In genomic region chr21:45147473-45148315, GRCh38 we compare ENCODE assay signal across 22 cellular contexts.
DNase-seq lines count a peak whose midpoint lies in the region; ATAC-seq lines count a peak whose summit lies in the region.
"Had no signal": no experiment of that assay in that cellular context is flagged by ENCODE, and none has a peak within 500 bp of the region (broad histone marks: within the 10 kb centered on the region; RNA-seq: fewer than 3 reads in every experiment).

No MANE protein-coding gene starts in this region.

- H3K4me1 Mint-ChIP-seq in activated CD8-positive, alpha-beta memory T cell treated with anti-CD3 and anti-CD28 coated beads, Interleukin-2, amount 10 ng/mL, durations not matched to agents 7 days and 5 days: peaks cover 23% of the 10 kb centered on the region
- H3K4me1 Mint-ChIP-seq in stimulated activated naive B cell treated with anti-CD40 and anti-IgM and Interleukin-4, amounts not matched to agents 10 μg/mL and 1 μg/mL and 100 μg/mL, for 72 hours: peaks cover 21 to 47% of the 10 kb centered on the region in 2 donors
- H3K4me1 Mint-ChIP-seq in naive thymus-derived CD4-positive, alpha-beta T cell: peaks cover 13 to 26% (median 20%) of the 10 kb centered on the region in 7 donors

- H2BK12ac ChIP-seq in mesenchymal stem cell (ENCODE audit: low read length in 2 of 2): no peak overlapping the region

- peaks cover 10% of the 10 kb centered on the region for H3K4me1 ChIP-seq in mesenchymal stem cell (ENCODE audit: control insufficient read depth, insufficient read depth, low read depth, low read length)
- H3K4me1 ChIP-seq in naive thymus-derived CD4-positive, alpha-beta T cell (ENCODE audit: control insufficient read depth in 2 of 2, insufficient read depth in 2 of 2, low read length in 2 of 2): peaks cover 4% of the 10 kb centered on the region in 2 donors
- H3K4me1 ChIP-seq: HAP-1 had no signal

- peaks cover 0 to 20% of the 10 kb centered on the region in 2 experiments for H3K27me3 ChIP-seq in mesenchymal stem cell (ENCODE audit: control insufficient read depth in 1 of 2, insufficient read depth in 1 of 2, low read length in 2 of 2)
- no peaks in the 10 kb centered on the region for H3K27me3 ChIP-seq in naive thymus-derived CD4-positive, alpha-beta T cell (ENCODE audit: control insufficient read depth in 2 of 2, insufficient read depth in 2 of 2, low read length in 2 of 2)
- H3K27me3 ChIP-seq: heart right ventricle had no signal

- no peak overlapping the region for H3K4me3 ChIP-seq in mesenchymal stem cell (ENCODE audit: insufficient read depth in 1 of 2, low read depth in 1 of 2, low read length in 2 of 2)
- no peak overlapping the region for H3K4me3 ChIP-seq in naive thymus-derived CD4-positive, alpha-beta T cell (ENCODE audit: low read length)
- H3K4me3 ChIP-seq: HAP-1, heart right ventricle had no signal

- no peak overlapping the region for H3K18ac ChIP-seq in mesenchymal stem cell (ENCODE audit: low read depth in 1 of 2, low read length in 2 of 2)

- H2AFZ ChIP-seq in mesenchymal stem cell (ENCODE audit: low read depth, low read length): no peak overlapping the region

- no peaks in the 10 kb centered on the region for H3K36me3 Mint-ChIP-seq in activated CD8-positive, alpha-beta memory T cell treated with anti-CD3 and anti-CD28 coated beads, Interleukin-2, amount 10 ng/mL, durations not matched to agents 7 days and 5 days
- H3K36me3 Mint-ChIP-seq in stimulated activated naive B cell treated with anti-CD40 and anti-IgM and Interleukin-4, amounts not matched to agents 10 μg/mL and 1 μg/mL and 100 μg/mL, for 72 hours: peaks cover 40 to 65% of the 10 kb centered on the region in 2 donors
- peaks cover 3 to 21% (median 14%) of the 10 kb centered on the region in 5 donors for H3K36me3 Mint-ChIP-seq in naive thymus-derived CD4-positive, alpha-beta T cell

- no peak overlapping the region for H3K14ac ChIP-seq in mesenchymal stem cell (ENCODE audit: low read length in 2 of 2)

- peak overlapping the region; percentile 43 for H4K91ac ChIP-seq in mesenchymal stem cell (ENCODE audit: low read length)

- POLR2A ChIA-PET in naive thymus-derived CD4-positive, alpha-beta T cell (lab: Charles Lee): interaction anchor here (1.2 kb wide), 1 partner anchor 16 kb away, joined by 3 read pairs; no protein-coding TSS in a partner anchor

- H2AK5ac ChIP-seq in mesenchymal stem cell (ENCODE audit: low read length, severe bottlenecking): no peak overlapping the region

- no peak overlapping the region for H3K27ac ChIP-seq in mesenchymal stem cell (ENCODE audit: low read length, poor library complexity, severe bottlenecking)
- no peak overlapping the region for H3K27ac ChIP-seq in naive thymus-derived CD4-positive, alpha-beta T cell (ENCODE audit: low read depth, low read length)
- H3K27ac ChIP-seq: heart right ventricle, VCaP had no signal

- H3K79me1 ChIP-seq in mesenchymal stem cell (replicated peaks; ENCODE audit: low read length, poor library complexity, severe bottlenecking): peaks cover 3% of the 10 kb centered on the region

- H3K36me3 ChIP-seq in mesenchymal stem cell (ENCODE audit: control insufficient read depth in 1 of 2, insufficient read depth in 2 of 2, low read depth in 1 of 2, low read length in 2 of 2): peaks cover 0 to 17% of the 10 kb centered on the region in 2 experiments
- peaks cover 0 to 33% (median 0%) of the 10 kb centered on the region in 3 experiments for H3K36me3 ChIP-seq in naive thymus-derived CD4-positive, alpha-beta T cell (ENCODE audit: control insufficient read depth in 2 of 3, insufficient read depth in 3 of 3, low read length in 3 of 3)
- H3K36me3 ChIP-seq: HAP-1 had no signal

- H3K23ac ChIP-seq in mesenchymal stem cell (ENCODE audit: low read length in 2 of 2): no peak overlapping the region

- no peak overlapping the region for H4K8ac ChIP-seq in mesenchymal stem cell (ENCODE audit: low read length)

- no peak overlapping the region for H3K27ac Mint-ChIP-seq in activated CD8-positive, alpha-beta memory T cell treated with anti-CD3 and anti-CD28 coated beads, Interleukin-2, amount 10 ng/mL, durations not matched to agents 7 days and 5 days
- H3K27ac Mint-ChIP-seq in stimulated activated naive B cell treated with anti-CD40 and anti-IgM and Interleukin-4, amounts not matched to agents 10 μg/mL and 1 μg/mL and 100 μg/mL, for 72 hours: peak overlapping the region; percentile 63
- H3K27ac Mint-ChIP-seq in naive thymus-derived CD4-positive, alpha-beta T cell: no peak overlapping the region
- H3K27ac Mint-ChIP-seq: activated naive CD8-positive, alpha-beta T cell treated with anti-CD3 and anti-CD28 coated beads, Interleukin-2, amount 50 U/mL, for 24 hours; B cell; T-helper 2 cell treated with Interferon-gamma antibody and Interleukin-4, amounts not matched to agents 5 μg/mL and 100 μg/mL, for 36 hours had no signal

- no peak overlapping the region for H3K4me2 ChIP-seq in mesenchymal stem cell (ENCODE audit: low read length, poor library complexity, severe bottlenecking)

- intact Hi-C loops in naive thymus-derived CD4-positive, alpha-beta T cell (cut with micrococcal nuclease): no loop called here

- no peaks in the 10 kb centered on the region for H3K9me3 Mint-ChIP-seq in activated CD8-positive, alpha-beta memory T cell treated with anti-CD3 and anti-CD28 coated beads, Interleukin-2, amount 10 ng/mL, durations not matched to agents 7 days and 5 days (ENCODE audit: low read depth)
- H3K9me3 Mint-ChIP-seq in stimulated activated naive B cell treated with anti-CD40 and anti-IgM and Interleukin-4, amounts not matched to agents 10 μg/mL and 1 μg/mL and 100 μg/mL, for 72 hours: no peaks in the 10 kb centered on the region
- no peaks in the 10 kb centered on the region for H3K9me3 Mint-ChIP-seq in naive thymus-derived CD4-positive, alpha-beta T cell
- H3K9me3 Mint-ChIP-seq: activated naive CD8-positive, alpha-beta T cell treated with anti-CD3 and anti-CD28 coated beads, Interleukin-2, amount 50 U/mL, for 24 hours; brain; naive thymus-derived CD8-positive, alpha-beta T cell; T-helper 2 cell treated with Interferon-gamma antibody and Interleukin-4, amounts not matched to agents 5 μg/mL and 100 μg/mL, for 36 hours had no signal

- DNase-seq in activated CD8-positive, alpha-beta memory T cell treated with anti-CD3 and anti-CD28 coated beads, Interleukin-2, amount 10 ng/mL, durations not matched to agents 7 days and 5 days: peak; percentile 36
- no peak for DNase-seq in activated CD8-positive, alpha-beta memory T cell treated with anti-CD3 and anti-CD28 coated beads, Interleukin-2, amount 50 U/mL, for 48 hours
- peak; percentile 96 for DNase-seq in NCI-H2171 treated with DMSO at 0.1 percent for 48 hours (lab: John Stamatoyannopoulos, UW)
- no peak for DNase-seq in mesenchymal stem cell
- DNase-seq in stimulated activated naive B cell treated with anti-CD40 and anti-IgM and Interleukin-4, amounts not matched to agents 10 μg/mL and 1 μg/mL and 100 μg/mL, for 72 hours: no peak
- no peak for DNase-seq in naive thymus-derived CD4-positive, alpha-beta T cell
- DNase-seq: activated CD4-positive, alpha-beta T cell treated with anti-CD3 and anti-CD28 coated beads, Interleukin-2, amount 50 U/mL, for 1 hour; activated gamma-delta T cell treated with Interleukin-2 at 50 U/mL for 16 hours; activated naive CD8-positive, alpha-beta T cell treated with anti-CD3 and anti-CD28 coated beads, Interleukin-2, amount 50 U/mL, for 24 hours; DMS79; heart right ventricle; Karpas-422; naive thymus-derived CD8-positive, alpha-beta T cell; NCI-H1694; NCI-H2227 treated with DMSO at 0.1 percent for 48 hours had no signal

- no peak for ATAC-seq in activated CD8-positive, alpha-beta memory T cell treated with anti-CD3 and anti-CD28 coated beads, Interleukin-2, amount 10 ng/mL, durations not matched to agents 7 days and 5 days
- no peak for ATAC-seq in stimulated activated naive B cell treated with anti-CD40 and anti-IgM and Interleukin-4, amounts not matched to agents 10 μg/mL and 1 μg/mL and 100 μg/mL, for 72 hours (replicated peaks)
- no peak for ATAC-seq in GM18867 (IDR thresholded peaks at IDR 0.05; ENCODE audit: unreplicated experiment)
- ATAC-seq in HG03025 (IDR thresholded peaks at IDR 0.05; ENCODE audit: low FRiP score, unreplicated experiment): no peak
- no peak for ATAC-seq in naive thymus-derived CD4-positive, alpha-beta T cell
- ATAC-seq: activated naive CD8-positive, alpha-beta T cell treated with anti-CD3 and anti-CD28 coated beads, Interleukin-2, amount 50 U/mL, for 24 hours; heart right ventricle; naive thymus-derived CD8-positive, alpha-beta T cell had no signal

- 88% methylated on average over 29 of the region's 30 CpGs for WGBS in mesenchymal stem cell

- CTCF ChIA-PET in activated CD8-positive, alpha-beta memory T cell treated with anti-CD3 and anti-CD28 coated beads, Interleukin-2, amount 10 ng/mL, durations not matched to agents 7 days and 5 days (lab: Charles Lee): interaction anchor here (0.9 to 4.5 kb wide), 4 partner anchors 7 to 161 kb away, joined by 3 to 23 read pairs (median 4); no protein-coding TSS in a partner anchor
- CTCF ChIA-PET in naive thymus-derived CD4-positive, alpha-beta T cell (lab: Charles Lee): interaction anchor here (1.4 to 2.8 kb wide), 2 partner anchors 9 to 11 kb away, joined by 4 to 13 read pairs; no protein-coding TSS in a partner anchor

- H3K9me3 ChIP-seq in mesenchymal stem cell (ENCODE audit: control insufficient read depth, low read length): no peaks in the 10 kb centered on the region
- H3K9me3 ChIP-seq in naive thymus-derived CD4-positive, alpha-beta T cell (ENCODE audit: control insufficient read depth in 2 of 3, low read length in 3 of 3): no peaks in the 10 kb centered on the region
- H3K9me3 ChIP-seq: HAP-1, heart right ventricle had no signal

- H3K27me3 Mint-ChIP-seq in activated CD8-positive, alpha-beta memory T cell treated with anti-CD3 and anti-CD28 coated beads, Interleukin-2, amount 10 ng/mL, durations not matched to agents 7 days and 5 days: no peaks in the 10 kb centered on the region
- H3K27me3 Mint-ChIP-seq in stimulated activated naive B cell treated with anti-CD40 and anti-IgM and Interleukin-4, amounts not matched to agents 10 μg/mL and 1 μg/mL and 100 μg/mL, for 72 hours: no peaks in the 10 kb centered on the region
- H3K27me3 Mint-ChIP-seq in naive thymus-derived CD4-positive, alpha-beta T cell: no peaks in the 10 kb centered on the region
- H3K27me3 Mint-ChIP-seq: activated naive CD8-positive, alpha-beta T cell treated with anti-CD3 and anti-CD28 coated beads, Interleukin-2, amount 50 U/mL, for 24 hours; B cell; brain; naive thymus-derived CD8-positive, alpha-beta T cell had no signal

- H3K4me3 Mint-ChIP-seq in activated CD8-positive, alpha-beta memory T cell treated with anti-CD3 and anti-CD28 coated beads, Interleukin-2, amount 10 ng/mL, durations not matched to agents 7 days and 5 days: no peak overlapping the region
- H3K4me3 Mint-ChIP-seq in stimulated activated naive B cell treated with anti-CD40 and anti-IgM and Interleukin-4, amounts not matched to agents 10 μg/mL and 1 μg/mL and 100 μg/mL, for 72 hours: no peak overlapping the region
- H3K4me3 Mint-ChIP-seq in naive thymus-derived CD4-positive, alpha-beta T cell: no peak overlapping the region
- H3K4me3 Mint-ChIP-seq: activated naive CD8-positive, alpha-beta T cell treated with anti-CD3 and anti-CD28 coated beads, Interleukin-2, amount 50 U/mL, for 24 hours; B cell; brain; naive thymus-derived CD8-positive, alpha-beta T cell; T-helper 2 cell treated with Interferon-gamma antibody and Interleukin-4, amounts not matched to agents 5 μg/mL and 100 μg/mL, for 36 hours had no signal

- no peak overlapping the region for H3K9ac ChIP-seq in mesenchymal stem cell (ENCODE audit: low read length)

- H2BK15ac ChIP-seq in mesenchymal stem cell (ENCODE audit: low read depth, poor library complexity, severe bottlenecking): no peak overlapping the region

- H2BK5ac ChIP-seq in mesenchymal stem cell (ENCODE audit: low read depth, low read length, poor library complexity, severe bottlenecking): no peak overlapping the region

- no peak overlapping the region for H3K4ac ChIP-seq in mesenchymal stem cell (ENCODE audit: low read depth in 1 of 2, low read length in 2 of 2)

- no peak overlapping the region for H2BK120ac ChIP-seq in mesenchymal stem cell (ENCODE audit: low read depth, low read length)

Comparison
In these comparisons a context has a peak if more than half of its experiments do, and no peak if none do; other contexts are left out.
1. DNase-seq: peak in activated CD8-positive, alpha-beta memory T cell treated with anti-CD3 and anti-CD28 coated beads, Interleukin-2, amount 10 ng/mL, durations not matched to agents 7 days and 5 days (single experiment) and NCI-H2171 treated with DMSO at 0.1 percent for 48 hours (single experiment); none in activated CD8-positive, alpha-beta memory T cell treated with anti-CD3 and anti-CD28 coated beads, Interleukin-2, amount 50 U/mL, for 48 hours (single experiment), mesenchymal stem cell (single experiment), stimulated activated naive B cell treated with anti-CD40 and anti-IgM and Interleukin-4, amounts not matched to agents 10 μg/mL and 1 μg/mL and 100 μg/mL, for 72 hours (single experiment) and naive thymus-derived CD4-positive, alpha-beta T cell (0 of 9).